In the genomic region with DNA sequence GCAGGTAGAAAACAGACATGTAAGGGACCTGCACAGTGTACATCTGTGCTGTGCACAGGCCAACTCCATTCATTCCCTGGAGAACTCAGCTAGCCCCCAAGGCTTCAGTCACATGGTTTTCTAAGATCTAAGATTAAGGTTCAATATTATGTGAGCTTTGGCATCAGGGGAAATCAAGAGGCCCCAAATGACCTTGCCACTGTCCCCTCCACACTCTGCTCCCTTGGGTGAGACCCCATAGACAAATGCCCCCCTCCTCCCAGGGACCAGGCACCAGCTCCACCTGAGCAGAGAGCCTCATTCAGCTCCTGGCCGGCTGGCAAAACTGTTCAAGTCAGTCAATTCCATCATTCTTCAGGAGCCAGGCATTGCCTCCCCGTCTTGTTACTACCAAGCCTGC, we compare ENCODE assay signal across 28 cellular contexts.
"Had no signal": no experiment of that assay in that cellular context is flagged by ENCODE, and none has a peak within 500 bp of the region (broad histone marks: within the 10 kb centered on the region; RNA-seq: fewer than 3 reads in every experiment).

No MANE protein-coding gene starts in this region.

- H3K9me3 ChIP-seq: body of pancreas, esophagus muscularis mucosa, gastrocnemius medialis, heart left ventricle had no signal

- H3K4me1 ChIP-seq: body of pancreas, esophagus muscularis mucosa, foreskin keratinocyte, gastrocnemius medialis, heart left ventricle had no signal

- DNase-seq: activated CD4-positive, alpha-beta T cell treated with anti-CD3 and anti-CD28 coated beads for 4 hours; activated CD4-positive, alpha-beta T cell treated with anti-CD3 and anti-CD28 coated beads, Interleukin-2, amount 50 U/mL, for 1 hour; activated CD4-positive, alpha-beta T cell treated with anti-CD3 and anti-CD28 coated beads, Interleukin-2, amount 50 U/mL, for 48 hours; activated CD4-positive, CD25-positive, alpha-beta regulatory T cell; activated CD4-positive, CD25-positive, alpha-beta regulatory T cell treated with anti-CD3 and anti-CD28 coated beads, Interleukin-2, amount 50 U/mL, for 72 hours; activated CD8-positive, alpha-beta memory T cell treated with anti-CD3 and anti-CD28 coated beads for 24 hours; activated CD8-positive, alpha-beta T cell treated with anti-CD3 and anti-CD28 coated beads for 36 hours; activated effector memory CD4-positive, alpha-beta T cell treated with Interleukin-2 at 50 U/mL for 16 hours; activated gamma-delta T cell treated with Interleukin-2 at 50 U/mL for 16 hours; activated naive CD4-positive, alpha-beta T cell treated with anti-CD3 and anti-CD28 coated beads, Interleukin-2, amount 50 U/mL, for 16 hours; activated naive CD4-positive, alpha-beta T cell treated with Interleukin-2 at 50 U/mL for 16 hours; activated T-cell treated with anti-CD3 and anti-CD28 coated beads, Interleukin-2, amount 50 U/mL, for 4 hours; amniotic stem cell; anterior cingulate cortex; body of pancreas; caudate nucleus; cortex of kidney; dermis blood vessel endothelial cell; effector CD4-positive, alpha-beta T cell; effector memory CD8-positive, alpha-beta T cell; erythroblast; foreskin keratinocyte; gastrocnemius medialis; glutamatergic neuron; heart left ventricle; T-helper 2 cell had no signal

- H3K27ac ChIP-seq: body of pancreas, esophagus muscularis mucosa, foreskin keratinocyte, gastrocnemius medialis, heart left ventricle had no signal

- H3K4me3 ChIP-seq: body of pancreas, esophagus muscularis mucosa, gastrocnemius medialis, heart left ventricle had no signal

- H3K36me3 ChIP-seq: esophagus muscularis mucosa, gastrocnemius medialis, heart left ventricle had no signal

- H3K27me3 ChIP-seq: body of pancreas, esophagus muscularis mucosa, foreskin keratinocyte, gastrocnemius medialis had no signal

- ATAC-seq: activated CD8-positive, alpha-beta T cell treated with anti-CD3 and anti-CD28 coated beads for 36 hours; activated T-cell treated with anti-CD3 and anti-CD28 coated beads, Interleukin-2, amount 50 U/mL, for 4 hours; activated T-helper 17 cell treated with anti-CD3 and anti-CD28 coated beads, Interleukin-2, amount 50 U/mL, for 72 hours; body of pancreas; effector memory CD8-positive, alpha-beta T cell; foreskin keratinocyte; gastrocnemius medialis; heart left ventricle had no signal
